Comparison of ENCODE assay signal across 1 cellular context in the genomic region with DNA sequence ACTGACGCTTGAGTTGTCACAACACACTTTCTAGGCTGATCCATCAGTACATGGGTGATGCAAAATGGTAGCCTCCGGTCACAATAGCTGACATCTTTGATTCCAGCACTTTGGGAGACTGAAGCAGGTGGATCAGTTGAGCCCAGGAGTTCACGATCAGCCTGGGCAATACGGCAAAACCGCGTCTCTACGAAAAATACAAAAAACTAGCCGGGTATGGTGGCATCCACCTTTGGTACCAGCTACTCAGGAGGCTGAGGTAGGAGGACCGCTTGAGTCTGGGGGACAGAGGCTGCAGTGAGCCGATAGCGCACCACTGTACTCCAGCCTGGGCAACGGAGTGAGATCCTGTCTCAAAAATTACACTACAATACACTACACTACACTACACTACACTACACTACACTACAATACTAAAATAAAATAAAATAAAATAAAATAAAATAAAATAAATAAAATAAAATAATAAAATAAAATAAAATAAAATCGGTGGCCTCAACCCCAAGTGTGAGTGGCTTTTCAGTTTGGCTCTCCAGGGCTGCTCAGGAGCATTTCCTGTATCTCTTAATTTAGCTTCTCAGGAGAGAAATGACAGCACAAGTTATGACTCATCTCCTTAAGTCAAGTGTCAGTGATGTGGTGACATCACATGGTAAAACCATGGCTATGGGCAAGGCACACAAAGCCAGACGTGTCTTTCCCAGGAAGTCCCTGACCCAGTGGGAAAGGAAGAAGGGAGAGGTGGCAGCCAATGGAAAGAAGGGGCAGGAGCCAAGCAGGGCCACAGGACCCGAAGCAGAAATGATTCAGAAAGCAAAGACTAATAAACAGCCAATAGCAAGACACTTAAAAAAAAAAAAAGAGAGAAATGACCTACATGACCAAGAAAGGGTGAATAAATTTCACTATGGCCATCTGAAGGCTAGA.
A peak's percentile ranks its signal among the peaks of the same experiment; 100 is the strongest.
TF ChIP-seq lines count a peak whose summit lies in the region.

No MANE protein-coding gene starts in this region.

TF ChIP-seq in HEK293, 187 proteins besides CTCF, POLR2A, EP300 and RAD21 (continued from another document):
- TF ChIP-seq, protein P1, sequence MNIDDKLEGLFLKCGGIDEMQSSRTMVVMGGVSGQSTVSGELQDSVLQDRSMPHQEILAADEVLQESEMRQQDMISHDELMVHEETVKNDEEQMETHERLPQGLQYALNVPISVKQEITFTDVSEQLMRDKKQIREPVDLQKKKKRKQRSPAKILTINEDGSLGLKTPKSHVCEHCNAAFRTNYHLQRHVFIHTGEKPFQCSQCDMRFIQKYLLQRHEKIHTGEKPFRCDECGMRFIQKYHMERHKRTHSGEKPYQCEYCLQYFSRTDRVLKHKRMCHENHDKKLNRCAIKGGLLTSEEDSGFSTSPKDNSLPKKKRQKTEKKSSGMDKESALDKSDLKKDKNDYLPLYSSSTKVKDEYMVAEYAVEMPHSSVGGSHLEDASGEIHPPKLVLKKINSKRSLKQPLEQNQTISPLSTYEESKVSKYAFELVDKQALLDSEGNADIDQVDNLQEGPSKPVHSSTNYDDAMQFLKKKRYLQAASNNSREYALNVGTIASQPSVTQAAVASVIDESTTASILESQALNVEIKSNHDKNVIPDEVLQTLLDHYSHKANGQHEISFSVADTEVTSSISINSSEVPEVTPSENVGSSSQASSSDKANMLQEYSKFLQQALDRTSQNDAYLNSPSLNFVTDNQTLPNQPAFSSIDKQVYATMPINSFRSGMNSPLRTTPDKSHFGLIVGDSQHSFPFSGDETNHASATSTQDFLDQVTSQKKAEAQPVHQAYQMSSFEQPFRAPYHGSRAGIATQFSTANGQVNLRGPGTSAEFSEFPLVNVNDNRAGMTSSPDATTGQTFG (tag by site-specific recombination; IDR thresholded peaks at IDR 0.05; ENCODE audit: borderline replicate concordance) = no peak
- TF ChIP-seq PRDM1 (tag by site-specific recombination; IDR thresholded peaks at IDR 0.05) = peak; percentile 91
- TF ChIP-seq, protein P2, sequence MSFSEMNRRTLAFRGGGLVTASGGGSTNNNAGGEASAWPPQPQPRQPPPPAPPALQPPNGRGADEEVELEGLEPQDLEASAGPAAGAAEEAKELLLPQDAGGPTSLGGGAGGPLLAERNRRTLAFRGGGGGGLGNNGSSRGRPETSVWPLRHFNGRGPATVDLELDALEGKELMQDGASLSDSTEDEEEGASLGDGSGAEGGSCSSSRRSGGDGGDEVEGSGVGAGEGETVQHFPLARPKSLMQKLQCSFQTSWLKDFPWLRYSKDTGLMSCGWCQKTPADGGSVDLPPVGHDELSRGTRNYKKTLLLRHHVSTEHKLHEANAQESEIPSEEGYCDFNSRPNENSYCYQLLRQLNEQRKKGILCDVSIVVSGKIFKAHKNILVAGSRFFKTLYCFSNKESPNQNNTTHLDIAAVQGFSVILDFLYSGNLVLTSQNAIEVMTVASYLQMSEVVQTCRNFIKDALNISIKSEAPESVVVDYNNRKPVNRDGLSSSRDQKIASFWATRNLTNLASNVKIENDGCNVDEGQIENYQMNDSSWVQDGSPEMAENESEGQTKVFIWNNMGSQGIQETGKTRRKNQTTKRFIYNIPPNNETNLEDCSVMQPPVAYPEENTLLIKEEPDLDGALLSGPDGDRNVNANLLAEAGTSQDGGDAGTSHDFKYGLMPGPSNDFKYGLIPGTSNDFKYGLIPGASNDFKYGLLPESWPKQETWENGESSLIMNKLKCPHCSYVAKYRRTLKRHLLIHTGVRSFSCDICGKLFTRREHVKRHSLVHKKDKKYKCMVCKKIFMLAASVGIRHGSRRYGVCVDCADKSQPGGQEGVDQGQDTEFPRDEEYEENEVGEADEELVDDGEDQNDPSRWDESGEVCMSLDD (tag by site-specific recombination; IDR thresholded peaks at IDR 0.05) = 0 out of 2 replicates have a peak, but pooled peaks have one; percentile 14
- no peak for TF ChIP-seq ZNF473 (tag by site-specific recombination; IDR thresholded peaks at IDR 0.05)
- TF ChIP-seq FEZF1 (tag by site-specific recombination; IDR thresholded peaks at IDR 0.05) = peak; percentile 22; the same call in 1 of the 2 replicates
- TF ChIP-seq, protein P3, sequence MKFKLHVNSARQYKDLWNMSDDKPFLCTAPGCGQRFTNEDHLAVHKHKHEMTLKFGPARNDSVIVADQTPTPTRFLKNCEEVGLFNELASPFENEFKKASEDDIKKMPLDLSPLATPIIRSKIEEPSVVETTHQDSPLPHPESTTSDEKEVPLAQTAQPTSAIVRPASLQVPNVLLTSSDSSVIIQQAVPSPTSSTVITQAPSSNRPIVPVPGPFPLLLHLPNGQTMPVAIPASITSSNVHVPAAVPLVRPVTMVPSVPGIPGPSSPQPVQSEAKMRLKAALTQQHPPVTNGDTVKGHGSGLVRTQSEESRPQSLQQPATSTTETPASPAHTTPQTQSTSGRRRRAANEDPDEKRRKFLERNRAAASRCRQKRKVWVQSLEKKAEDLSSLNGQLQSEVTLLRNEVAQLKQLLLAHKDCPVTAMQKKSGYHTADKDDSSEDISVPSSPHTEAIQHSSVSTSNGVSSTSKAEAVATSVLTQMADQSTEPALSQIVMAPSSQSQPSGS (tag by site-specific recombination; IDR thresholded peaks at IDR 0.05; ENCODE audit: low read depth) = peak; percentile 91
- TF ChIP-seq ZNF629 (tag by site-specific recombination; IDR thresholded peaks at IDR 0.05) = peak; percentile 96
- TF ChIP-seq ZNF670 (tag by site-specific recombination; IDR thresholded peaks at IDR 0.05; ENCODE audit: low read depth) = no peak
- TF ChIP-seq ZSCAN23 (tag by site-specific recombination; IDR thresholded peaks at IDR 0.05) = no peak
- TF ChIP-seq ZNF514 (tag by site-specific recombination; IDR thresholded peaks at IDR 0.05) = no peak
- TF ChIP-seq ZBTB7A (tag by site-specific recombination; IDR thresholded peaks at IDR 0.05; ENCODE audit: low read depth) = no peak
- TF ChIP-seq PATZ1 (tag by site-specific recombination; IDR thresholded peaks at IDR 0.05) = 0 out of 2 replicates have a peak, but pooled peaks have one; percentile 44
- no peak for TF ChIP-seq ZNF837 (tag by site-specific recombination; IDR thresholded peaks at IDR 0.05)
- no peak for TF ChIP-seq SALL2 (tag by site-specific recombination; IDR thresholded peaks at IDR 0.05; ENCODE audit: borderline replicate concordance)
- peak; percentile 72 for TF ChIP-seq SP7 (tag by site-specific recombination; IDR thresholded peaks at IDR 0.05)
- TF ChIP-seq ZNF112 (tag by site-specific recombination; IDR thresholded peaks at IDR 0.05) = no peak
- TF ChIP-seq ZNF146 (tag by site-specific recombination; IDR thresholded peaks at IDR 0.05) = no peak
- peak; percentile 59; the same call in 1 of the 2 replicates for TF ChIP-seq INSM2 (tag by site-specific recombination; IDR thresholded peaks at IDR 0.05)
- no peak for TF ChIP-seq WT1 (tag by site-specific recombination; IDR thresholded peaks at IDR 0.05)
- TF ChIP-seq ZNF521 (tag by site-specific recombination; IDR thresholded peaks at IDR 0.05) = no peak
- TF ChIP-seq, protein P4, sequence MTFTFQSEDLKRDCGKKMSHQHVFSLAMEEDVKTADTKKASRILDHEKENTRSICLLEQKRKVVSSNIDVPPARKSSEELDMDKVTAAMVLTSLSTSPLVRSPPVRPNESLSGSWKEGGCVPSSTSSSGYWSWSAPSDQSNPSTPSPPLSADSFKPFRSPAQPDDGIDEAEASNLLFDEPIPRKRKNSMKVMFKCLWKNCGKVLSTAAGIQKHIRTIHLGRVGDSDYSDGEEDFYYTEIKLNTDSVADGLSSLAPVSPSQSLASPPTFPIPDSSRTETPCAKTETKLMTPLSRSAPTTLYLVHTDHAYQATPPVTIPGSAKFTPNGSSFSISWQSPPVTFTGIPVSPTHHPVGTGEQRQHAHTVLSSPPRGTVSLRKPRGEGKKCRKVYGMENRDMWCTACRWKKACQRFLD (tag by site-specific recombination; IDR thresholded peaks at IDR 0.05) = no peak
- peak; percentile 90 for TF ChIP-seq ZNF366 (tag by site-specific recombination; conservative IDR thresholded peaks at IDR 0.05)
- no peak for TF ChIP-seq SCRT2 (tag by site-specific recombination; IDR thresholded peaks at IDR 0.05)
- TF ChIP-seq ZNF132 (tag by site-specific recombination; IDR thresholded peaks at IDR 0.05; ENCODE audit: borderline replicate concordance) = no peak
- no peak for TF ChIP-seq ZNF658 (tag by site-specific recombination; IDR thresholded peaks at IDR 0.05)
- no peak for TF ChIP-seq ZNF350 (tag by site-specific recombination; IDR thresholded peaks at IDR 0.05)
- peak; percentile 69 for TF ChIP-seq SP2 (tag by site-specific recombination; IDR thresholded peaks at IDR 0.05)
- peak; percentile 73; the same call in 1 of the 2 replicates for TF ChIP-seq ZNF362 (tag by site-specific recombination; IDR thresholded peaks at IDR 0.05)
- TF ChIP-seq SETDB1 (IDR thresholded peaks at IDR 0.05; ENCODE audit: insufficient read length, low read length) = no peak
- TF ChIP-seq KLF7 (tag by site-specific recombination; IDR thresholded peaks at IDR 0.05; ENCODE audit: borderline replicate concordance) = no peak
- TF ChIP-seq ZNF335 (tag by site-specific recombination; conservative IDR thresholded peaks at IDR 0.05) = peak; percentile 56; the same call in 1 of the 2 replicates
